8 cellular contexts compared by ENCODE assay signal in genomic region chr14:22886500-22887259, GRCh38.
DNase-seq lines count a peak whose midpoint lies in the region; ATAC-seq and TF ChIP-seq lines count a peak whose summit lies in the region.

No MANE protein-coding gene starts in this region.

- H3K4me1 ChIP-seq in stomach smooth muscle (ENCODE audit: control insufficient read depth, insufficient read depth, low read length) = peaks cover 30% of the 10 kb centered on the region

- H3K4me3 Mint-ChIP-seq in nephron progenitor cell = peak overlapping the region; percentile 94

- H3K27ac ChIP-seq in 22Rv1 (peak overlapping the region; percentile 95), stomach smooth muscle (ENCODE audit: low read length) (no peak overlapping the region)

- no peaks in the 10 kb centered on the region for H3K9me3 ChIP-seq in stomach smooth muscle (ENCODE audit: control insufficient read depth in 2 of 2, low read length in 2 of 2)

- DNase-seq in NCI-H774 (lab: John Stamatoyannopoulos, UW) = peak; percentile 73
- peak; percentile 57 for DNase-seq in activated T-cell treated with anti-CD3 and anti-CD28 coated beads for 24 hours (ENCODE audit: low read depth)
- peak; percentile 66 for DNase-seq in fibroblast of gingiva (ENCODE audit: low read depth)
- DNase-seq in nephron progenitor cell = peak; percentile 85

- H3K4me1 Mint-ChIP-seq in nephron progenitor cell = peaks cover 68% of the 10 kb centered on the region

- peaks cover 0 to 20% of the 10 kb centered on the region in 2 donors for H3K27me3 ChIP-seq in stomach smooth muscle (ENCODE audit: control insufficient read depth in 1 of 2, insufficient read depth in 2 of 2, low read length in 2 of 2)

- TF ChIP-seq CTCF in 22Rv1 (IDR thresholded peaks at IDR 0.05) (peak; percentile 60), nephron progenitor cell (IDR thresholded peaks at IDR 0.05) (no peak)

- peaks cover 4% of the 10 kb centered on the region for H3K27me3 Mint-ChIP-seq in nephron progenitor cell (ENCODE audit: low read depth, poor library complexity)

- peak overlapping the region; percentile 62 to 72 for H3K4me3 ChIP-seq in stomach smooth muscle (ENCODE audit: low read length in 2 of 2)

- H3K9ac ChIP-seq in stomach smooth muscle (ENCODE audit: low read length in 2 of 2) = peak overlapping the region; percentile 48 to 62

- H3K27ac Mint-ChIP-seq in nephron progenitor cell = peak overlapping the region; percentile 99

- peak; percentile 40 for ATAC-seq in GM18868 (IDR thresholded peaks at IDR 0.05; ENCODE audit: unreplicated experiment)
- ATAC-seq in HG03095 (IDR thresholded peaks at IDR 0.05; ENCODE audit: unreplicated experiment) = peak; percentile 41

- no peaks in the 10 kb centered on the region for H3K36me3 ChIP-seq in stomach smooth muscle (ENCODE audit: control insufficient read depth in 2 of 2, insufficient read depth in 2 of 2, low read length in 2 of 2)

- no peaks in the 10 kb centered on the region for H3K9me3 Mint-ChIP-seq in nephron progenitor cell

- no peaks in the 10 kb centered on the region for H3K36me3 Mint-ChIP-seq in nephron progenitor cell (ENCODE audit: low read depth)
